In genomic region chr5:136053336-136054121, GRCh38 we compare ENCODE assay signal across 10 cellular contexts. TPM values are rescaled to one million over a fixed set of nuclear protein-coding genes. Genes with fewer than 3 reads are reported as not detected.
DNase-seq lines count a peak whose midpoint lies in the region; ATAC-seq, FAIRE-seq and TF ChIP-seq lines count a peak whose summit lies in the region.
"Had no signal": no experiment of that assay in that cellular context is flagged by ENCODE, and none has a peak within 500 bp of the region (broad histone marks: within the 10 kb centered on the region; RNA-seq: fewer than 3 reads in every experiment).

No MANE protein-coding gene starts in this region.

- TF ChIP-seq CTCF in coronary artery (IDR thresholded peaks at IDR 0.05) (no peak), lower lobe of right lung (IDR thresholded peaks at IDR 0.05) (no peak)

- H3K27me3 ChIP-seq in ACC112 (ENCODE audit: insufficient read depth, low read length) (no peaks in the 10 kb centered on the region), lower lobe of right lung (ENCODE audit: low read depth) (no peaks in the 10 kb centered on the region)

- TF ChIP-seq RAD21 in Ishikawa (IDR thresholded peaks at IDR 0.05; ENCODE audit: low read depth): no peak

- no peak overlapping the region for H2AFZ ChIP-seq in ACC112 (ENCODE audit: low read length, unreplicated experiment)

- peak; percentile 31; the same call in 1 of the 2 replicates for TF ChIP-seq EP300 in Ishikawa (IDR thresholded peaks at IDR 0.05; ENCODE audit: borderline replicate concordance)

- H3K4me3 ChIP-seq in ACC112 (ENCODE audit: low read depth, low read length): peak overlapping the region; percentile 7; the same call in 1 of the 2 replicates
- peak overlapping the region; percentile 13 for H3K4me3 ChIP-seq in coronary artery
- H3K4me3 ChIP-seq in lower lobe of right lung: no peak overlapping the region

- H3K4me1 ChIP-seq in ACC112 (ENCODE audit: control insufficient read depth, insufficient read depth, low read length, unreplicated experiment): peaks cover 81% of the 10 kb centered on the region
- H3K4me1 ChIP-seq in lower lobe of right lung: peaks cover 20% of the 10 kb centered on the region

- ATAC-seq in lower lobe of right lung (peak; percentile 19 to 62), HG02970 (IDR thresholded peaks at IDR 0.05; ENCODE audit: low FRiP score, unreplicated experiment) (no peak)
- ATAC-seq: CD8-positive, alpha-beta T cell had no signal

- H3K79me2 ChIP-seq in ACC112 (ENCODE audit: control insufficient read depth, insufficient read depth, low read length, unreplicated experiment): peaks cover 5% of the 10 kb centered on the region

- no peak for FAIRE-seq in GM19239 (lab: Jason Lieb, UNC)

- H3K27ac ChIP-seq in ACC112 (ENCODE audit: low read depth, low read length) (peak overlapping the region; percentile 89), coronary artery (peak overlapping the region; percentile 62 to 83), lower lobe of right lung (peak overlapping the region; percentile 8)

- H3K36me3 ChIP-seq in ACC112 (ENCODE audit: insufficient read depth, low read length): peaks cover 67% of the 10 kb centered on the region
- H3K36me3 ChIP-seq in lower lobe of right lung: peaks cover 40% of the 10 kb centered on the region

- intact Hi-C loops in lower lobe of right lung (cut with DNase I): no loop called here

- no peaks in the 10 kb centered on the region for H3K9me3 ChIP-seq in lower lobe of right lung

- no peak for DNase-seq in coronary artery (ENCODE audit: low spot score)
- no peak for DNase-seq in lower lobe of right lung
- no peak for DNase-seq in GM19239 (ENCODE audit: insufficient read length, low spot score)
- DNase-seq in retina: no peak
- no peak for DNase-seq in NCI-H1092 (lab: John Stamatoyannopoulos, UW)
- DNase-seq: activated naive CD4-positive, alpha-beta T cell treated with anti-CD3 and anti-CD28 coated beads, Interleukin-2, amount 50 U/mL, for 16 hours; CD8-positive, alpha-beta T cell had no signal

TF ChIP-seq in Ishikawa, 13 proteins besides CTCF, POLR2A, EP300 and RAD21:
- TF ChIP-seq NFIC (IDR thresholded peaks at IDR 0.05) (0 out of 2 replicates have a peak, but pooled peaks have one; percentile 28), TCF12 (IDR thresholded peaks at IDR 0.05; ENCODE audit: low read depth) (peak; percentile 40; the same call in 1 of the 2 replicates), YY1 (IDR thresholded peaks at IDR 0.05; ENCODE audit: low read depth) (no peak), CREB1 (IDR thresholded peaks at IDR 0.05; ENCODE audit: low read depth) (no peak), TEAD4 (IDR thresholded peaks at IDR 0.05) (peak; percentile 65; the same call in 1 of the 2 replicates), TAF1 (IDR thresholded peaks at IDR 0.05; ENCODE audit: low read depth) (no peak), CEBPB (IDR thresholded peaks at IDR 0.05) (no peak)

RNA-seq across cellular contexts. Expression of gene TGFBI, which starts 24.7 kb away (rescaled TPM):
- 140 TPM for total RNA-seq in lower lobe of right lung

Comparison
In these comparisons a context has a peak if more than half of its experiments do, and no peak if none do; other contexts are left out.
1. H3K27ac ChIP-seq: peak in every context shown above with its lines; median percentile 89 in ACC112; 72 in coronary artery; 8 in lower lobe of right lung.